31 cellular contexts compared by ENCODE assay signal in the genomic region with DNA sequence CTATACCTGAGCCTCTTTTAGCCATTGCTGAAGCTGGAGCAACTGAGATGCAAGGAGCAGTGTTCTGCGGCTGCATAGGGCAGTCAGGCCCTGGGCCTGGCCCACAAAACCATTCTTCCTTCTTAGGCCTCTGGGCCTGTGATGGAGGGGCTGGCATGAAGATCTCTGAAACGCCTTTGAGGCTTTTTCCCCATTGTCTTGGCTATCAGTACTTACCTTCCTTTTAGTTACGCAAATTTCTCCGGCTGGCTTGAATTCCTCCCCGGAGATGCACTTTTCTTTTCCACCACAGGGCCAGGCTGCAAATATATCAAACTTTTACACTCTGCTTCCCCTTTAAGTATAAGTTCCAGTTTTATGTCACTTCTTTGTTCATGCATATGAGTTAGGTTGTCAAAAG.
"Had no signal": no experiment of that assay in that cellular context is flagged by ENCODE, and none has a peak within 500 bp of the region (broad histone marks: within the 10 kb centered on the region; RNA-seq: fewer than 3 reads in every experiment).

No MANE protein-coding gene starts in this region.

- H3K4me3 Mint-ChIP-seq: activated CD4-positive, alpha-beta T cell treated with anti-CD3 and anti-CD28 coated beads, Interleukin-2, amount 10 ng/mL, durations not matched to agents 24 days and 14 days; activated CD8-positive, alpha-beta T cell treated with anti-CD3 and anti-CD28 coated beads for 36 hours; activated naive CD8-positive, alpha-beta T cell treated with anti-CD3 and anti-CD28 coated beads for 36 hours; activated T-cell treated with anti-CD3 and anti-CD28 coated beads, Interleukin-2, amount 50 U/mL, for 72 hours; activated T-helper 17 cell treated with anti-CD3 and anti-CD28 coated beads, Interleukin-2, amount 50 U/mL, for 72 hours had no signal

- ATAC-seq: activated CD8-positive, alpha-beta T cell treated with anti-CD3 and anti-CD28 coated beads for 36 hours; activated T-cell treated with anti-CD3 and anti-CD28 coated beads, Interleukin-2, amount 50 U/mL, for 72 hours; activated T-helper 17 cell treated with anti-CD3 and anti-CD28 coated beads, Interleukin-2, amount 50 U/mL, for 72 hours had no signal

- H3K4me2 ChIP-seq: KMS-11 had no signal

- H3K4me1 Mint-ChIP-seq: activated CD4-positive, alpha-beta T cell treated with anti-CD3 and anti-CD28 coated beads, Interleukin-2, amount 10 ng/mL, durations not matched to agents 24 days and 14 days; activated naive CD8-positive, alpha-beta T cell treated with anti-CD3 and anti-CD28 coated beads for 36 hours; activated T-helper 17 cell treated with anti-CD3 and anti-CD28 coated beads, Interleukin-2, amount 50 U/mL, for 72 hours had no signal

- H3K4me3 ChIP-seq: ascending aorta, cardiac muscle cell had no signal

- H3K36me3 ChIP-seq: ascending aorta, cardiac muscle cell, WERI-Rb-1 had no signal

- H3K27ac ChIP-seq: ascending aorta, cardiac muscle cell, KMS-11, WERI-Rb-1 had no signal

- DNase-seq: activated CD4-positive, alpha-beta T cell treated with anti-CD3 and anti-CD28 coated beads, Interleukin-2, amount 10 ng/mL, durations not matched to agents 24 days and 14 days; activated CD4-positive, alpha-beta T cell treated with anti-CD3 and anti-CD28 coated beads, Interleukin-2, amount 50 U/mL, for 4 hours; activated CD8-positive, alpha-beta T cell treated with anti-CD3 and anti-CD28 coated beads for 36 hours; activated effector memory CD4-positive, alpha-beta T cell treated with anti-CD3 and anti-CD28 coated beads, Interleukin-2, amount 50 U/mL, for 16 hours; activated naive CD4-positive, alpha-beta T cell; activated naive CD4-positive, alpha-beta T cell treated with anti-CD3 and anti-CD28 coated beads, Interleukin-2, amount 50 U/mL, for 16 hours; activated naive CD8-positive, alpha-beta T cell treated with anti-CD3 and anti-CD28 coated beads for 36 hours; activated T-cell treated with anti-CD3 and anti-CD28 coated beads, Interleukin-2, amount 50 U/mL, for 1 hour; activated T-cell treated with anti-CD3 and anti-CD28 coated beads, Interleukin-2, amount 50 U/mL, for 72 hours; amniotic stem cell; MM.1S; NCI-H1092 treated with DMSO at 0.1 percent for 48 hours; NCI-H1417; NCI-H146; NCI-H187; NCI-H2029 treated with DMSO at 0.1 percent for 48 hours; NCI-H2107; NCI-H2171; NCI-H510A; NCI-H526; NCI-H748 treated with DMSO at 0.1 percent for 48 hours; NK-92 treated with Interleukin-12 subunit alpha and Interleukin-12 subunit beta, amount 100 ng/mL, for 24 hours; OCI-M1; Right ventricle myocardium superior; SW 1271; T1000; WERI-Rb-1 had no signal

- H3K4me1 ChIP-seq: ascending aorta had no signal

- H3K27me3 ChIP-seq: ascending aorta, cardiac muscle cell had no signal

- H3K36me3 Mint-ChIP-seq: activated naive CD8-positive, alpha-beta T cell treated with anti-CD3 and anti-CD28 coated beads for 36 hours had no signal

- H3K27ac Mint-ChIP-seq: activated CD4-positive, alpha-beta T cell treated with anti-CD3 and anti-CD28 coated beads, Interleukin-2, amount 10 ng/mL, durations not matched to agents 24 days and 14 days; activated CD8-positive, alpha-beta T cell treated with anti-CD3 and anti-CD28 coated beads for 36 hours; activated naive CD8-positive, alpha-beta T cell treated with anti-CD3 and anti-CD28 coated beads for 36 hours; activated T-cell treated with anti-CD3 and anti-CD28 coated beads, Interleukin-2, amount 50 U/mL, for 72 hours; activated T-helper 17 cell treated with anti-CD3 and anti-CD28 coated beads, Interleukin-2, amount 50 U/mL, for 72 hours had no signal

- H3K9me3 ChIP-seq: ascending aorta had no signal

- H3K27me3 Mint-ChIP-seq: activated CD4-positive, alpha-beta T cell treated with anti-CD3 and anti-CD28 coated beads, Interleukin-2, amount 10 ng/mL, durations not matched to agents 24 days and 14 days; activated CD8-positive, alpha-beta T cell treated with anti-CD3 and anti-CD28 coated beads for 36 hours; activated naive CD8-positive, alpha-beta T cell treated with anti-CD3 and anti-CD28 coated beads for 36 hours; activated T-helper 17 cell treated with anti-CD3 and anti-CD28 coated beads, Interleukin-2, amount 50 U/mL, for 72 hours had no signal
